10 cellular contexts compared by ENCODE assay signal in genomic region chr14:100104006-100104352, GRCh38. TPM values are rescaled to one million over a fixed set of nuclear protein-coding genes. Genes with fewer than 3 reads are reported as not detected.
A peak's percentile ranks its signal among the peaks of the same experiment; 100 is the strongest.
DNase-seq lines count a peak whose midpoint lies in the region; ATAC-seq and TF ChIP-seq lines count a peak whose summit lies in the region.
"Had no signal": no experiment of that assay in that cellular context is flagged by ENCODE, and none has a peak within 500 bp of the region (broad histone marks: within the 10 kb centered on the region; RNA-seq: fewer than 3 reads in every experiment).

No MANE protein-coding gene starts in this region.

- peak overlapping the region; percentile 82 for H3K27ac Mint-ChIP-seq in activated CD8-positive, alpha-beta memory T cell treated with anti-CD3 and anti-CD28 coated beads, Interleukin-2, amount 10 ng/mL, durations not matched to agents 7 days and 5 days
- H3K27ac Mint-ChIP-seq in stimulated activated naive B cell treated with anti-CD40 and anti-IgM and Interleukin-4, amounts not matched to agents 10 μg/mL and 1 μg/mL and 100 μg/mL, for 72 hours: peak overlapping the region; percentile 93
- no peak overlapping the region for H3K27ac Mint-ChIP-seq in Calu3 (ENCODE audit: unreplicated experiment)

- H3K4me1 Mint-ChIP-seq in activated CD8-positive, alpha-beta memory T cell treated with anti-CD3 and anti-CD28 coated beads, Interleukin-2, amount 10 ng/mL, durations not matched to agents 7 days and 5 days: peaks cover 92% of the 10 kb centered on the region
- H3K4me1 Mint-ChIP-seq in stimulated activated naive B cell treated with anti-CD40 and anti-IgM and Interleukin-4, amounts not matched to agents 10 μg/mL and 1 μg/mL and 100 μg/mL, for 72 hours: peaks cover 63 to 72% of the 10 kb centered on the region in 2 donors
- peaks cover 11% of the 10 kb centered on the region for H3K4me1 Mint-ChIP-seq in Calu3 (ENCODE audit: low read depth, unreplicated experiment)

- no peak for TF ChIP-seq POLR2A in esophagus muscularis mucosa (IDR thresholded peaks at IDR 0.05; ENCODE audit: low read depth)

- no peaks in the 10 kb centered on the region for H3K9me3 ChIP-seq in esophagus muscularis mucosa

- H3K9me3 Mint-ChIP-seq in activated CD8-positive, alpha-beta memory T cell treated with anti-CD3 and anti-CD28 coated beads, Interleukin-2, amount 10 ng/mL, durations not matched to agents 7 days and 5 days (ENCODE audit: low read depth): no peaks in the 10 kb centered on the region
- no peaks in the 10 kb centered on the region for H3K9me3 Mint-ChIP-seq in stimulated activated naive B cell treated with anti-CD40 and anti-IgM and Interleukin-4, amounts not matched to agents 10 μg/mL and 1 μg/mL and 100 μg/mL, for 72 hours
- H3K9me3 Mint-ChIP-seq in Calu3 (ENCODE audit: low read depth, unreplicated experiment): no peaks in the 10 kb centered on the region

- H3K27me3 ChIP-seq in esophagus muscularis mucosa: no peaks in the 10 kb centered on the region

- DNase-seq in activated CD8-positive, alpha-beta memory T cell treated with anti-CD3 and anti-CD28 coated beads, Interleukin-2, amount 10 ng/mL, durations not matched to agents 7 days and 5 days: no peak
- no peak for DNase-seq in activated CD8-positive, alpha-beta memory T cell treated with anti-CD3 and anti-CD28 coated beads, Interleukin-2, amount 50 U/mL, for 48 hours
- no peak for DNase-seq in esophagus muscularis mucosa (ENCODE audit: extremely low spot score)
- DNase-seq in stimulated activated naive B cell treated with anti-CD40 and anti-IgM and Interleukin-4, amounts not matched to agents 10 μg/mL and 1 μg/mL and 100 μg/mL, for 72 hours: no peak
- DNase-seq in Calu3: no peak
- no peak for DNase-seq in stimulated activated CD4-positive, alpha-beta T cell treated with anti-CD3 and anti-CD28 coated beads, Interleukin-1b, Interleukin-23, amount 100 ng/mL, for 48 hours
- no peak for DNase-seq in NCI-H226
- DNase-seq: small intestine had no signal

- no peak for TF ChIP-seq CTCF in VCaP (conservative IDR thresholded peaks at IDR 0.05)
- TF ChIP-seq CTCF in esophagus muscularis mucosa (IDR thresholded peaks at IDR 0.05): no peak
- TF ChIP-seq CTCF in Calu3 (IDR thresholded peaks at IDR 0.05; ENCODE audit: unreplicated experiment): no peak

- H3K4me3 ChIP-seq in esophagus muscularis mucosa: no peak overlapping the region

- intact Hi-C loops in esophagus muscularis mucosa (cut with DNase I) (no loop called here), Calu3 (cut with micrococcal nuclease; ENCODE audit: unreplicated experiment) (no loop called here)

- no peaks in the 10 kb centered on the region for H3K27me3 Mint-ChIP-seq in activated CD8-positive, alpha-beta memory T cell treated with anti-CD3 and anti-CD28 coated beads, Interleukin-2, amount 10 ng/mL, durations not matched to agents 7 days and 5 days
- no peaks in the 10 kb centered on the region for H3K27me3 Mint-ChIP-seq in stimulated activated naive B cell treated with anti-CD40 and anti-IgM and Interleukin-4, amounts not matched to agents 10 μg/mL and 1 μg/mL and 100 μg/mL, for 72 hours
- no peaks in the 10 kb centered on the region for H3K27me3 Mint-ChIP-seq in Calu3 (ENCODE audit: unreplicated experiment)

- CTCF ChIA-PET in activated CD8-positive, alpha-beta memory T cell treated with anti-CD3 and anti-CD28 coated beads, Interleukin-2, amount 10 ng/mL, durations not matched to agents 7 days and 5 days (lab: Charles Lee): interaction anchor here (1.1 to 24.4 kb wide), 7 partner anchors 8 to 121 kb away, joined by 4 to 607 read pairs (median 7); partner anchors contain the start of gene EVL
- CTCF ChIA-PET in Calu3 (lab: Charles Lee): interaction anchor here (1.0 kb wide), 1 partner anchor 10 kb away, joined by 5 read pairs; no protein-coding TSS in a partner anchor

- no peak for ATAC-seq in activated CD8-positive, alpha-beta memory T cell treated with anti-CD3 and anti-CD28 coated beads, Interleukin-2, amount 10 ng/mL, durations not matched to agents 7 days and 5 days
- peak; percentile 67 to 77 for ATAC-seq in stimulated activated naive B cell treated with anti-CD40 and anti-IgM and Interleukin-4, amounts not matched to agents 10 μg/mL and 1 μg/mL and 100 μg/mL, for 72 hours (replicated peaks)

- WGBS in esophagus muscularis mucosa: 77% methylated on average over 4 of the region's 4 CpGs

- H3K36me3 Mint-ChIP-seq in activated CD8-positive, alpha-beta memory T cell treated with anti-CD3 and anti-CD28 coated beads, Interleukin-2, amount 10 ng/mL, durations not matched to agents 7 days and 5 days: peaks cover 77% of the 10 kb centered on the region
- peaks cover 54 to 69% of the 10 kb centered on the region in 2 donors for H3K36me3 Mint-ChIP-seq in stimulated activated naive B cell treated with anti-CD40 and anti-IgM and Interleukin-4, amounts not matched to agents 10 μg/mL and 1 μg/mL and 100 μg/mL, for 72 hours
- H3K36me3 Mint-ChIP-seq in Calu3 (ENCODE audit: insufficient read depth, unreplicated experiment): no peaks in the 10 kb centered on the region

- no peak for TF ChIP-seq EP300 in esophagus muscularis mucosa (IDR thresholded peaks at IDR 0.05)

- no TSS peak for BruUV-seq in Calu3 (replicated peaks; lab: Mats Ljungman, UMichigan)

- no peaks in the 10 kb centered on the region for H3K36me3 ChIP-seq in esophagus muscularis mucosa

- H3K27ac ChIP-seq in VCaP (peak overlapping the region; percentile 57), esophagus muscularis mucosa (replicated peaks in 1 of 4) (peak overlapping the region; percentile 12 to 52 (median 38))

- H3K4me3 Mint-ChIP-seq in activated CD8-positive, alpha-beta memory T cell treated with anti-CD3 and anti-CD28 coated beads, Interleukin-2, amount 10 ng/mL, durations not matched to agents 7 days and 5 days: peak overlapping the region; percentile 51
- peak overlapping the region; percentile 69 to 71 for H3K4me3 Mint-ChIP-seq in stimulated activated naive B cell treated with anti-CD40 and anti-IgM and Interleukin-4, amounts not matched to agents 10 μg/mL and 1 μg/mL and 100 μg/mL, for 72 hours
- no peak overlapping the region for H3K4me3 Mint-ChIP-seq in Calu3 (ENCODE audit: low read depth, unreplicated experiment)

- peaks cover 60 to 74% (median 68%) of the 10 kb centered on the region in 4 donors for H3K4me1 ChIP-seq in esophagus muscularis mucosa

RNA-seq across cellular contexts. Expression of gene EVL, which starts 38.8 kb away (rescaled TPM):
- 100 to 1,000 TPM; 774 to 910 TPM for total RNA-seq in activated CD8-positive, alpha-beta memory T cell treated with anti-CD3 and anti-CD28 coated beads, Interleukin-2, amount 10 ng/mL, durations not matched to agents 7 days and 5 days
- total RNA-seq in esophagus muscularis mucosa: 10 to 100 TPM; 27.0 to 43.9 (median 37.3) TPM
- total RNA-seq in Calu3 (2022): 24.7 and 33.5 TPM in 2 replicates

RNA-seq across cellular contexts. Expression of gene DEGS2, which starts 55.5 kb away (rescaled TPM):
- total RNA-seq in activated CD8-positive, alpha-beta memory T cell treated with anti-CD3 and anti-CD28 coated beads, Interleukin-2, amount 10 ng/mL, durations not matched to agents 7 days and 5 days: not detected
- total RNA-seq in esophagus muscularis mucosa (under 1 TPM in 3 of 4 donors, not detected in 1; 0.06 to 0.33 (median 0.11) TPM), Calu3 (2022) (2.5 and 4.3 TPM in 2 replicates)
- total RNA-seq: IMR-90 had no signal

Comparison
In these comparisons a context has a peak if more than half of its experiments do, and no peak if none do; other contexts are left out.
1. RNA of gene EVL, which starts 38.8 kb away (total RNA-seq): 774 to 910 TPM in activated CD8-positive, alpha-beta memory T cell treated with anti-CD3 and anti-CD28 coated beads, Interleukin-2, amount 10 ng/mL, durations not matched to agents 7 days and 5 days; 27.0 to 43.9 TPM in esophagus muscularis mucosa and 24.7 to 33.5 TPM in Calu3; every median in the first group is over 10 times any median in the second.